Comparison of ENCODE assay signal across 1 cellular context in genomic region chr16:75148311-75149195, GRCh38.
TF ChIP-seq lines count a peak whose summit lies in the region.

ZFP1 (plus strand) TSS chr16:75148524; CDS start chr16:75152952, 4,428 bp downstream.

TF ChIP-seq in HepG2, 621 proteins besides CTCF, POLR2A, EP300 and RAD21 (continued from another document and continues in another):
- TF ChIP-seq PRDM10 (CRISPR knock-in tag; IDR thresholded peaks at IDR 0.05; ENCODE audit: low read depth) (peak; percentile 71; the same call in 1 of the 2 replicates), ZNF121 (CRISPR knock-in tag; IDR thresholded peaks at IDR 0.05) (no peak), TGIF2 (CRISPR knock-in tag; IDR thresholded peaks at IDR 0.05) (peak; percentile 47; the same call in 1 of the 2 replicates), MZF1 (CRISPR knock-in tag; IDR thresholded peaks at IDR 0.05; ENCODE audit: borderline replicate concordance) (peak; percentile 86; the same call in 1 of the 2 replicates), KMT2B (CRISPR knock-in tag; IDR thresholded peaks at IDR 0.05) (peak; percentile 96), ZNF225 (CRISPR knock-in tag; IDR thresholded peaks at IDR 0.05) (peak; percentile 93), ZBTB33 (CRISPR knock-in tag; IDR thresholded peaks at IDR 0.05) (no peak; the same call in 1 of the 2 replicates), EEA1 (CRISPR knock-in tag; IDR thresholded peaks at IDR 0.05; ENCODE audit: borderline replicate concordance) (peak; percentile 97; the same call in 1 of the 2 replicates), ATF4 (CRISPR knock-in tag; IDR thresholded peaks at IDR 0.05) (no peak), ZNF629 (CRISPR knock-in tag; conservative IDR thresholded peaks at IDR 0.05) (peak; percentile 52), HNF1B (CRISPR knock-in tag; IDR thresholded peaks at IDR 0.05) (peak; percentile 95), ZNF333 (CRISPR knock-in tag; IDR thresholded peaks at IDR 0.05; ENCODE audit: borderline replicate concordance) (peak; percentile 88; the same call in 1 of the 2 replicates), POLR2G (IDR thresholded peaks at IDR 0.05; ENCODE audit: low read depth, low read length) (peak; percentile 91), HBP1 (CRISPR knock-in tag; IDR thresholded peaks at IDR 0.05; ENCODE audit: low read depth) (0 out of 2 replicates have a peak, but pooled peaks have one; percentile 31), CHD4 (IDR thresholded peaks at IDR 0.05; ENCODE audit: borderline replicate concordance, low read length) (no peak), ISX (CRISPR knock-in tag; conservative IDR thresholded peaks at IDR 0.05) (peak; percentile 89; the same call in 1 of the 2 replicates), ZNF280D (CRISPR knock-in tag; IDR thresholded peaks at IDR 0.05) (peak; percentile 97), SOX6 (IDR thresholded peaks at IDR 0.05) (no peak), SOX6 (CRISPR knock-in tag; IDR thresholded peaks at IDR 0.05) (peak; percentile 68; the same call in 1 of the 2 replicates), ZNF740 (CRISPR knock-in tag; IDR thresholded peaks at IDR 0.05) (peak; percentile 66; the same call in 1 of the 2 replicates), SMAD9 (CRISPR knock-in tag; IDR thresholded peaks at IDR 0.05) (peak; percentile 87), ZGPAT (CRISPR knock-in tag; IDR thresholded peaks at IDR 0.05) (peak; percentile 97), NFE2L1 (CRISPR knock-in tag; IDR thresholded peaks at IDR 0.05; ENCODE audit: borderline replicate concordance) (no peak), AGO2 (optimal IDR thresholded peaks at IDR 0.05; ENCODE audit: low read depth, low read length) (peak; percentile 99), ESRRA (CRISPR knock-in tag; IDR thresholded peaks at IDR 0.05; ENCODE audit: low read depth) (peak; percentile 55), U2AF2 (IDR thresholded peaks at IDR 0.05; ENCODE audit: low read depth, low read length) (no peak), FOXJ3 (CRISPR knock-in tag; IDR thresholded peaks at IDR 0.05; ENCODE audit: borderline replicate concordance) (peak; percentile 60; the same call in 1 of the 2 replicates), GLI4 (CRISPR knock-in tag; IDR thresholded peaks at IDR 0.05; ENCODE audit: borderline replicate concordance) (peak; percentile 97), RORA (CRISPR knock-in tag; IDR thresholded peaks at IDR 0.05) (no peak), ZNF580 (CRISPR knock-in tag; IDR thresholded peaks at IDR 0.05; ENCODE audit: borderline replicate concordance, low read depth) (peak; percentile 90; the same call in 1 of the 2 replicates), ZNF691 (CRISPR knock-in tag; IDR thresholded peaks at IDR 0.05; ENCODE audit: borderline replicate concordance, low read depth) (no peak; the same call in 1 of the 2 replicates), THYN1 (CRISPR knock-in tag; IDR thresholded peaks at IDR 0.05; ENCODE audit: borderline replicate concordance, low read depth) (no peak), RFX3 (CRISPR knock-in tag; IDR thresholded peaks at IDR 0.05) (peak; percentile 26; the same call in 1 of the 2 replicates), HIC2 (CRISPR knock-in tag; IDR thresholded peaks at IDR 0.05; ENCODE audit: low read depth) (0 out of 2 replicates have a peak, but pooled peaks have one; percentile 39), LCORL (IDR thresholded peaks at IDR 0.05) (no peak), LCORL (CRISPR knock-in tag; IDR thresholded peaks at IDR 0.05) (peak; percentile 89), MTF1 (CRISPR knock-in tag; IDR thresholded peaks at IDR 0.05) (0 out of 2 replicates have a peak, but pooled peaks have one; percentile 76), ZNF766 (CRISPR knock-in tag; IDR thresholded peaks at IDR 0.05; ENCODE audit: borderline replicate concordance) (peak; percentile 91; the same call in 1 of the 2 replicates)
